ENCODE assay signal across 9 cellular contexts in genomic region chr15:101252836-101253235, GRCh38. TPM values are rescaled to one million over a fixed set of nuclear protein-coding genes. Genes with fewer than 3 reads are reported as not detected.
DNase-seq lines count a peak whose midpoint lies in the region; ATAC-seq, FAIRE-seq and TF ChIP-seq lines count a peak whose summit lies in the region.
"Had no signal": no experiment of that assay in that cellular context is flagged by ENCODE, and none has a peak within 500 bp of the region (broad histone marks: within the 10 kb centered on the region; RNA-seq: fewer than 3 reads in every experiment).

No MANE protein-coding gene starts in this region.

- dilution Hi-C loops in endothelial cell of umbilical vein (cut with MboI; ENCODE audit: extremely low pct_ligation_motif_present, low sequenced_read_pairs) = no loop called here

- peak; percentile 1 for ATAC-seq in GM18517 (IDR thresholded peaks at IDR 0.05; ENCODE audit: unreplicated experiment)
- ATAC-seq in psoas muscle = no peak
- ATAC-seq in HG03095 (IDR thresholded peaks at IDR 0.05; ENCODE audit: unreplicated experiment) = no peak

- peak overlapping the region; percentile 59 for H3K9ac ChIP-seq in endothelial cell of umbilical vein (replicated peaks; ENCODE audit: extremely low read depth, insufficient read depth, low read length)

- no peaks in the 10 kb centered on the region for H3K36me3 ChIP-seq in endothelial cell of umbilical vein (ENCODE audit: control insufficient read depth in 2 of 2, extremely low read depth in 1 of 2, insufficient read depth in 2 of 2, low read length in 2 of 2)
- H3K36me3 ChIP-seq in psoas muscle (ENCODE audit: insufficient read depth in 1 of 2, low read depth in 1 of 2) = no peaks in the 10 kb centered on the region

- no peak for TF ChIP-seq POLR2A in NB4 (IDR thresholded peaks at IDR 0.05; ENCODE audit: extremely low read depth, insufficient read length)
- no peak for TF ChIP-seq POLR2A in endothelial cell of umbilical vein (IDR thresholded peaks at IDR 0.05; ENCODE audit: low read depth, low read length)

- FAIRE-seq in endothelial cell of umbilical vein (lab: Jason Lieb, UNC) = no peak
- FAIRE-seq: colon had no signal

- peaks cover 31% of the 10 kb centered on the region for H3K79me2 ChIP-seq in endothelial cell of umbilical vein (ENCODE audit: control insufficient read depth, insufficient read depth, low read length)

- H3K4me1 ChIP-seq in endothelial cell of umbilical vein (ENCODE audit: control insufficient read depth, extremely low read depth, insufficient read depth, low read length) (peaks cover 26% of the 10 kb centered on the region), psoas muscle (peaks cover 34% of the 10 kb centered on the region)

- CTCF ChIA-PET in endothelial cell of umbilical vein (lab: Charles Lee) = interaction anchor here (1.0 to 1.9 kb wide), 5 partner anchors 9 to 232 kb away, joined by 3 to 14 read pairs (median 7); no protein-coding TSS in a partner anchor

- TF ChIP-seq CTCF in NB4 (IDR thresholded peaks at IDR 0.05; ENCODE audit: low read depth, low read length) (no peak), endothelial cell of umbilical vein (IDR thresholded peaks at IDR 0.05; ENCODE audit: extremely low read depth in 1 of 2, insufficient read depth in 1 of 2, low read depth in 1 of 2, low read length in 2 of 2) (no peak), psoas muscle (IDR thresholded peaks at IDR 0.05) (no peak)

- H3K27ac ChIP-seq in endothelial cell of umbilical vein (ENCODE audit: insufficient read depth, low read depth, low read length) = peak overlapping the region; percentile 70
- peak overlapping the region; percentile 84 for H3K27ac ChIP-seq in psoas muscle

- 46 to 62% (median 53%) methylated on average over 3 of the region's 3 CpGs for WGBS in psoas muscle, 3 donors

- no TSS peak for BruUV-seq in endothelial cell of umbilical vein (replicated peaks; lab: Mats Ljungman, UMichigan)

- peak overlapping the region; percentile 82 for H3K4me2 ChIP-seq in endothelial cell of umbilical vein (ENCODE audit: insufficient read depth, low read length)

- DNase-seq in NB4 (ENCODE audit: low read depth) (no peak), endothelial cell of umbilical vein (ENCODE audit: low read depth, low spot score) (no peak), psoas muscle (no peak), GM19240 (ENCODE audit: insufficient read length, low spot score) (no peak), NCI-H2171 treated with DMSO at 0.1 percent for 48 hours (lab: John Stamatoyannopoulos, UW) (no peak)
- DNase-seq in stimulated activated CD4-positive, alpha-beta T cell treated with anti-CD3 and anti-CD28 coated beads, Interleukin-15, amount 100 ng/mL, for 24 hours = no peak

- H4K20me1 ChIP-seq in endothelial cell of umbilical vein (replicated peaks; ENCODE audit: control insufficient read depth, extremely low read depth, insufficient read depth, low read length) = no peaks in the 10 kb centered on the region

- no peaks in the 10 kb centered on the region for H3K9me1 ChIP-seq in endothelial cell of umbilical vein (replicated peaks; ENCODE audit: control insufficient read depth, extremely low read depth, insufficient read depth, low read length)

- intact Hi-C loops in endothelial cell of umbilical vein (cut with micrococcal nuclease) = loop anchor here (1.0 to 10.0 kb wide), 4 partner anchors 70 to 648 kb away; partner anchors contain the start of genes ASB7 and LINS1
- intact Hi-C loops in psoas muscle (cut with DNase I) = loop anchor here (5.0 to 10.0 kb wide), 3 partner anchors 66 to 328 kb away; no protein-coding TSS in a partner anchor

- POLR2A ChIA-PET in endothelial cell of umbilical vein (lab: Charles Lee) = interaction anchor here (1.2 kb wide), 2 partner anchors 76 to 86 kb away, joined by 4 to 6 read pairs; no protein-coding TSS in a partner anchor

- H3K27me3 ChIP-seq in endothelial cell of umbilical vein (ENCODE audit: control insufficient read depth in 2 of 2, insufficient read depth in 2 of 2, low read length in 2 of 2) = no peaks in the 10 kb centered on the region
- no peaks in the 10 kb centered on the region for H3K27me3 ChIP-seq in psoas muscle (ENCODE audit: insufficient read depth in 3 of 3, low read length in 2 of 3)

- peak overlapping the region; percentile 86 for H2AFZ ChIP-seq in endothelial cell of umbilical vein (ENCODE audit: low read depth, low read length)

- H3K4me3 ChIP-seq in NB4 (ENCODE audit: low read depth, low read length) = peak overlapping the region; percentile 83
- H3K4me3 ChIP-seq in endothelial cell of umbilical vein (replicated peaks in 1 of 3; ENCODE audit: insufficient read depth in 1 of 3, low read depth in 1 of 3, low read length in 3 of 3) = peak overlapping the region; percentile 53 to 86 (median 68)
- peak overlapping the region; percentile 75 for H3K4me3 ChIP-seq in psoas muscle

- no peaks in the 10 kb centered on the region for H3K9me3 ChIP-seq in endothelial cell of umbilical vein (replicated peaks; ENCODE audit: control insufficient read depth, insufficient read depth, low read length)
- H3K9me3 ChIP-seq in psoas muscle = no peaks in the 10 kb centered on the region

TF ChIP-seq in endothelial cell of umbilical vein, 7 proteins besides CTCF, POLR2A, EP300 and RAD21:
- TF ChIP-seq EZH2 (IDR thresholded peaks at IDR 0.05; ENCODE audit: borderline replicate concordance, low read depth, low read length, severe bottlenecking) (no peak), MYC (IDR thresholded peaks at IDR 0.05; ENCODE audit: low read depth, low read length) (no peak), MAX (IDR thresholded peaks at IDR 0.05; ENCODE audit: insufficient read depth, insufficient read length) (no peak), GATA2 (IDR thresholded peaks at IDR 0.05; ENCODE audit: insufficient read depth, insufficient read length, low read depth, low read length) (no peak), POLR2AphosphoS5 (IDR thresholded peaks at IDR 0.05; ENCODE audit: insufficient read depth, low read depth, low read length) (no peak), JUN (IDR thresholded peaks at IDR 0.05; ENCODE audit: borderline replicate concordance, insufficient read depth, insufficient read length, low read depth) (no peak)

RNA-seq across cellular contexts. Expression of gene CHSY1, which starts 1.0 kb away (rescaled TPM):
- 47.0 and 50.8 TPM in 2 replicates for total RNA-seq in endothelial cell of umbilical vein
- 20.3 and 23.7 TPM in 2 replicates for polyA plus RNA-seq in endothelial cell of umbilical vein
- 26.5 and 27.6 TPM in 2 replicates for polyA plus RNA-seq in endothelial cell of umbilical vein (2011; cell fraction: cytosol; rRNA removed)
- 24.8 and 30.0 TPM in 2 replicates for polyA plus RNA-seq in endothelial cell of umbilical vein (2011; cell fraction: nucleus; rRNA removed)
- polyA plus RNA-seq in endothelial cell of umbilical vein (2012) = 22.2 and 25.6 TPM in 2 replicates
- 38.5 and 44.9 TPM in 2 replicates for polyA minus RNA-seq in endothelial cell of umbilical vein
- polyA minus RNA-seq in endothelial cell of umbilical vein (2011; cell fraction: cytosol; rRNA and poly(A)+ RNA removed) = 21.6 TPM
- polyA minus RNA-seq in endothelial cell of umbilical vein (2011; cell fraction: nucleus; rRNA and poly(A)+ RNA removed) = 26.8 and 42.4 TPM in 2 replicates
- 10 to 100 TPM in 2 of 4 donors, 1 to 10 TPM in 2; 6.7 to 11.4 (median 8.5) TPM for total RNA-seq in psoas muscle
- 1 to 10 TPM; 2.9 to 5.0 (median 4.4) TPM for polyA plus RNA-seq in psoas muscle

RNA-seq across cellular contexts. Expression of gene SELENOS, which starts 24.4 kb away (rescaled TPM):
- 70.4 and 73.2 TPM in 2 replicates for total RNA-seq in endothelial cell of umbilical vein
- 92.4 and 101 TPM in 2 replicates for polyA plus RNA-seq in endothelial cell of umbilical vein
- polyA plus RNA-seq in endothelial cell of umbilical vein (2011; cell fraction: cytosol; rRNA removed) = 91.0 and 96.0 TPM in 2 replicates
- polyA plus RNA-seq in endothelial cell of umbilical vein (2011; cell fraction: nucleus; rRNA removed) = 51.8 and 63.9 TPM in 2 replicates
- 61.3 and 63.3 TPM in 2 replicates for polyA plus RNA-seq in endothelial cell of umbilical vein (2012)
- 43.7 and 45.2 TPM in 2 replicates for polyA minus RNA-seq in endothelial cell of umbilical vein
- polyA minus RNA-seq in endothelial cell of umbilical vein (2011; cell fraction: cytosol; rRNA and poly(A)+ RNA removed) = 19.3 TPM
- 39.9 and 51.3 TPM in 2 replicates for polyA minus RNA-seq in endothelial cell of umbilical vein (2011; cell fraction: nucleus; rRNA and poly(A)+ RNA removed)
- 10 to 100 TPM; 25.7 to 98.9 (median 50.4) TPM for total RNA-seq in psoas muscle
- 100 to 1,000 TPM; 137 to 201 (median 156) TPM for polyA plus RNA-seq in psoas muscle

RNA-seq across cellular contexts. Expression of gene SNRPA1, which starts 42.2 kb away (rescaled TPM):
- 80.8 and 82.7 TPM in 2 replicates for total RNA-seq in endothelial cell of umbilical vein
- 33.9 and 68.5 TPM in 2 replicates for polyA plus RNA-seq in endothelial cell of umbilical vein
- polyA plus RNA-seq in endothelial cell of umbilical vein (2011; cell fraction: cytosol; rRNA removed) = 67.6 and 98.6 TPM in 2 replicates
- 118 and 166 TPM in 2 replicates for polyA plus RNA-seq in endothelial cell of umbilical vein (2011; cell fraction: nucleus; rRNA removed)
- 49.0 and 84.6 TPM in 2 replicates for polyA plus RNA-seq in endothelial cell of umbilical vein (2012)
- polyA minus RNA-seq in endothelial cell of umbilical vein = 16.2 and 17.0 TPM in 2 replicates
- polyA minus RNA-seq in endothelial cell of umbilical vein (2011; cell fraction: cytosol; rRNA and poly(A)+ RNA removed) = 50.5 TPM
- polyA minus RNA-seq in endothelial cell of umbilical vein (2011; cell fraction: nucleus; rRNA and poly(A)+ RNA removed) = 33.4 and 50.5 TPM in 2 replicates
- 10 to 100 TPM; 14.8 to 42.3 (median 28.0) TPM for total RNA-seq in psoas muscle
- polyA plus RNA-seq in psoas muscle = 100 to 1,000 TPM in 1 of 3 donors, 10 to 100 TPM in 2; 34.9 to 126 (median 73.6) TPM
